ENCODE assay signal across 13 cellular contexts in the genomic region with DNA sequence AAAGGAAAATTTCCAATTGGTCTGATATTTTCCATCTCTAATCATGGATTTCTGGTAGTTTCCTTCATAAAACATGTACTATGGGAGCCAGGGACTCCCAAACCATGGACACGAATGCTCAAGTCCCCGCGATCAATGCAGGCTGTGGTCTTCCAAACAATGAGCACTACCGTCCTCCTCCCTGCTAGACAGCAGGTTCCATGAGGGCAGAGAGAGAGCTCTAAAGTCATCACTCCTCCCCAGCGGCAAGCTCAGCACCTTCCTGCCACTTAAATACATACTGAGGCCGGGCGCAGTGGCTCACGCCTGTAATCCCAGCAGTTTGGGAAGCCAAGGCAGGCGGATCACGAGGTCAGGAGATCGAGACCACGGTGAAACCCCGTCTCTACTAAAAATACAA. TPM values are rescaled to one million over a fixed set of nuclear protein-coding genes. Genes with fewer than 3 reads are reported as not detected.
A peak's percentile ranks its signal among the peaks of the same experiment; 100 is the strongest.
DNase-seq lines count a peak whose midpoint lies in the region; ATAC-seq and TF ChIP-seq lines count a peak whose summit lies in the region.
"Had no signal": no experiment of that assay in that cellular context is flagged by ENCODE, and none has a peak within 500 bp of the region (broad histone marks: within the 10 kb centered on the region; RNA-seq: fewer than 3 reads in every experiment).

No MANE protein-coding gene starts in this region.

- DNase-seq in activated CD8-positive, alpha-beta memory T cell treated with anti-CD3 and anti-CD28 coated beads for 24 hours = peak; percentile 19
- DNase-seq in activated CD8-positive, alpha-beta memory T cell treated with anti-CD3 and anti-CD28 coated beads, Interleukin-2, amount 10 ng/mL, durations not matched to agents 7 days and 5 days = no peak
- DNase-seq in brain microvascular endothelial cell (no peak), testis (no peak), body of pancreas (no peak), DMS79 treated with DMSO at 0.1 percent for 48 hours (lab: John Stamatoyannopoulos, UW) (no peak)
- DNase-seq: glutamatergic neuron, MV-4-11, NCI-H2227 treated with DMSO at 0.1 percent for 48 hours had no signal

- H3K27me3 Mint-ChIP-seq in activated CD8-positive, alpha-beta memory T cell treated with anti-CD3 and anti-CD28 coated beads, Interleukin-2, amount 10 ng/mL, durations not matched to agents 7 days and 5 days = no peaks in the 10 kb centered on the region

- WGBS in testis, 2 donors = 88 to 93% methylated on average over 13 of the region's 13 CpGs
- WGBS in body of pancreas, 2 donors = 87 to 88% methylated on average over 13 of the region's 13 CpGs

- CTCF ChIA-PET in activated CD8-positive, alpha-beta memory T cell treated with anti-CD3 and anti-CD28 coated beads, Interleukin-2, amount 10 ng/mL, durations not matched to agents 7 days and 5 days (lab: Charles Lee) = interaction anchor here (1.3 kb wide), 1 partner anchor 29 kb away, joined by 3 read pairs; no protein-coding TSS in a partner anchor

- intact Hi-C loops in testis (cut with DNase I; ENCODE audit: low total_unique reads) (no loop called here), body of pancreas (cut with DNase I) (no loop called here)

- in situ Hi-C loops in brain microvascular endothelial cell (cut with HindIII; ENCODE audit: low pct_ligation_motif_present, low sequenced_read_pairs) = no loop called here

- peaks cover 10% of the 10 kb centered on the region for H3K36me3 Mint-ChIP-seq in activated CD8-positive, alpha-beta memory T cell treated with anti-CD3 and anti-CD28 coated beads, Interleukin-2, amount 10 ng/mL, durations not matched to agents 7 days and 5 days

- H3K4me1 Mint-ChIP-seq in activated CD8-positive, alpha-beta memory T cell treated with anti-CD3 and anti-CD28 coated beads, Interleukin-2, amount 10 ng/mL, durations not matched to agents 7 days and 5 days = peaks cover 27% of the 10 kb centered on the region

- no peaks in the 10 kb centered on the region for H3K9me3 ChIP-seq in mucosa of rectum (ENCODE audit: control insufficient read depth in 2 of 2, low read length in 2 of 2)
- no peaks in the 10 kb centered on the region for H3K9me3 ChIP-seq in testis
- no peaks in the 10 kb centered on the region for H3K9me3 ChIP-seq in body of pancreas

- no peak overlapping the region for H3K4me3 ChIP-seq in brain microvascular endothelial cell (ENCODE audit: low read depth, low read length)
- H3K4me3 ChIP-seq in mucosa of rectum (ENCODE audit: low read length in 2 of 2) = no peak overlapping the region
- H3K4me3 ChIP-seq in testis = no peak overlapping the region
- H3K4me3 ChIP-seq in body of pancreas = no peak overlapping the region
- H3K4me3 ChIP-seq: A549 had no signal

- no peak overlapping the region for H3K4me3 Mint-ChIP-seq in activated CD8-positive, alpha-beta memory T cell treated with anti-CD3 and anti-CD28 coated beads, Interleukin-2, amount 10 ng/mL, durations not matched to agents 7 days and 5 days
- H3K4me3 Mint-ChIP-seq: T-helper 1 cell treated with Interleukin-12 subunit alpha and Interleukin-12 subunit beta and Interleukin-4 antibody, amounts not matched to agents 30 μg/mL and 1 μg/mL, for 36 hours had no signal

- TF ChIP-seq CTCF in brain microvascular endothelial cell (IDR thresholded peaks at IDR 0.05; ENCODE audit: low read depth, low read length, missing control alignments) (no peak), testis (IDR thresholded peaks at IDR 0.05) (no peak), body of pancreas (IDR thresholded peaks at IDR 0.05) (no peak)

- no peak overlapping the region for H3K27ac Mint-ChIP-seq in activated CD8-positive, alpha-beta memory T cell treated with anti-CD3 and anti-CD28 coated beads, Interleukin-2, amount 10 ng/mL, durations not matched to agents 7 days and 5 days
- H3K27ac Mint-ChIP-seq: T-helper 1 cell treated with Interleukin-12 subunit alpha and Interleukin-12 subunit beta and Interleukin-4 antibody, amounts not matched to agents 30 μg/mL and 1 μg/mL, for 36 hours had no signal

- no peaks in the 10 kb centered on the region for H3K36me3 ChIP-seq in brain microvascular endothelial cell (replicated peaks)
- H3K36me3 ChIP-seq in mucosa of rectum (ENCODE audit: control insufficient read depth in 2 of 2, insufficient read depth in 2 of 2, low read length in 2 of 2) = no peaks in the 10 kb centered on the region
- no peaks in the 10 kb centered on the region for H3K36me3 ChIP-seq in testis (ENCODE audit: low read depth, missing control alignments)
- no peaks in the 10 kb centered on the region for H3K36me3 ChIP-seq in body of pancreas (replicated peaks in 1 of 2; ENCODE audit: insufficient read depth in 1 of 2, low read depth in 2 of 2)

- H3K27ac ChIP-seq in brain microvascular endothelial cell (peak overlapping the region; percentile 44), mucosa of rectum (ENCODE audit: low read depth in 2 of 2, low read length in 2 of 2) (peak overlapping the region; percentile 20 to 27), testis (peak overlapping the region; percentile 25 to 75), body of pancreas (peak overlapping the region in 1 of 4 donors; percentile 32)

- no peaks in the 10 kb centered on the region for H3K27me3 ChIP-seq in brain microvascular endothelial cell (replicated peaks)
- no peaks in the 10 kb centered on the region for H3K27me3 ChIP-seq in mucosa of rectum (ENCODE audit: control insufficient read depth in 2 of 2, insufficient read depth in 2 of 2, low read length in 2 of 2)
- H3K27me3 ChIP-seq in testis = no peaks in the 10 kb centered on the region
- H3K27me3 ChIP-seq in body of pancreas = no peaks in the 10 kb centered on the region

- no peak for ATAC-seq in activated CD8-positive, alpha-beta memory T cell treated with anti-CD3 and anti-CD28 coated beads, Interleukin-2, amount 10 ng/mL, durations not matched to agents 7 days and 5 days
- ATAC-seq in HG03280 (IDR thresholded peaks at IDR 0.05; ENCODE audit: unreplicated experiment) (no peak), body of pancreas (no peak)
- ATAC-seq: A549 had no signal

- H3K9ac ChIP-seq in mucosa of rectum (ENCODE audit: low read depth in 1 of 2, low read length in 2 of 2) = no peak overlapping the region

- peaks cover 3% of the 10 kb centered on the region for H3K9me3 Mint-ChIP-seq in activated CD8-positive, alpha-beta memory T cell treated with anti-CD3 and anti-CD28 coated beads, Interleukin-2, amount 10 ng/mL, durations not matched to agents 7 days and 5 days (ENCODE audit: low read depth)

- TF ChIP-seq POLR2A in testis (IDR thresholded peaks at IDR 0.05) (no peak), body of pancreas (IDR thresholded peaks at IDR 0.05) (no peak)

- H3K4me1 ChIP-seq in mucosa of rectum (ENCODE audit: control insufficient read depth in 2 of 2, insufficient read depth in 2 of 2, low read length in 2 of 2) (peaks cover 27 to 34% of the 10 kb centered on the region in 2 donors), testis (peaks cover 37% of the 10 kb centered on the region), body of pancreas (peaks cover 30% of the 10 kb centered on the region)

RNA-seq across cellular contexts. Expression of a gene that starts 31.1 kb away (rescaled TPM):
- total RNA-seq in activated CD8-positive, alpha-beta memory T cell treated with anti-CD3 and anti-CD28 coated beads, Interleukin-2, amount 10 ng/mL, durations not matched to agents 7 days and 5 days = 10 to 100 TPM; 69.4 to 80.8 TPM
- total RNA-seq in testis = 100 to 1,000 TPM; 123 to 124 TPM
- 62.7 TPM for polyA plus RNA-seq in testis (ENCODE audit: insufficient read depth, low read depth, low replicate concordance)
- 10 to 100 TPM; 35.9 to 54.7 TPM for total RNA-seq in body of pancreas
